ENCODE assay signal across 4 cellular contexts in genomic region chr2:85439569-85439968, GRCh38. TPM values are rescaled to one million over a fixed set of nuclear protein-coding genes. Genes with fewer than 3 reads are reported as not detected.
"Had no signal": no experiment of that assay in that cellular context is flagged by ENCODE, and none has a peak within 500 bp of the region (broad histone marks: within the 10 kb centered on the region; RNA-seq: fewer than 3 reads in every experiment).

No MANE protein-coding gene starts in this region.

RNA-seq across cellular contexts. Expression of gene SH2D6, which starts 21.1 kb away (rescaled TPM):
- total RNA-seq: ascending aorta, cardiac septum, epithelial cell of proximal tubule, left ventricle myocardium superior had no signal
